1 cellular context compared by ENCODE assay signal in the genomic region with DNA sequence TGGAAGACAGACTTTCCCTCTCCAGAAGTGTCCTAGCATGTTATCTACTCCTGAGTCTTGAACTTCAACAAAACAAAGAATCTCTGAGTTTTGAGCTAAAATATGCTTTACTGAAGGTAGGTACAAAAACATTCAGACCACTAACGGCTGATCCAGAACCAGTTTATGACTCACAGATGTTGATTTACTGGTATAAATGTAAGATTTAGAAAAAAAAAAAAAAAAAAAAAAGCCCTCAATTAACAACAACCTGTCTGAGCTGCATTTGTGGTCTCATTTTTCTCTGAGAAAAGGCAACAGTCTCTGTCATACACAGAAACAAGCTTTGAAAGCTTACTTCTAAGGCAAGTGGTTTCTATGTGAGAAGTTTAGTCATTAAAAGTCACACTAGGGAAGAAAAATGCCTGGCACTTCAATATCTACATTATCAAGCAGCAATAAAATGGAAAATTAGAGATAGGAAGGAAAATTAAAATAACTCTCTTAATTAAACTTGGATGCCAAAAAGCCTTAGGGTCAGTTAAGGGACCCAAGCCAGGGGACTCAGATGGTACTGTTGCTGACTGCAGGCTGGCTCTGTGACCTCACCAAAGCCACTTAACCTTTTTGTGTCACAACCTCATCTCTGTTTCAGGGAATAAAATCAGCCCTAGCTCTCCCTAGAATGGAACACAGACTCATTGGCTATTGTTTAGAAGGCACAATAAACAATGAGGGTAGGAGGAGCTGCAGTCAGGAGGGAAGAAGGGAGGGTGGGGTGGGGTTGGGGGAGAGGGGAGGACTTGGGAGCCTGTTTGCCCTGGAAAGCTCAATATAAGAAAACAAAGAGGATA.
A peak's percentile ranks its signal among the peaks of the same experiment; 100 is the strongest.
TF ChIP-seq lines count a peak whose summit lies in the region.

No MANE protein-coding gene starts in this region.

TF ChIP-seq in GM12878, 131 proteins besides CTCF, POLR2A, EP300 and RAD21 (continued from another document and continues in another):
- TF ChIP-seq, protein P1, sequence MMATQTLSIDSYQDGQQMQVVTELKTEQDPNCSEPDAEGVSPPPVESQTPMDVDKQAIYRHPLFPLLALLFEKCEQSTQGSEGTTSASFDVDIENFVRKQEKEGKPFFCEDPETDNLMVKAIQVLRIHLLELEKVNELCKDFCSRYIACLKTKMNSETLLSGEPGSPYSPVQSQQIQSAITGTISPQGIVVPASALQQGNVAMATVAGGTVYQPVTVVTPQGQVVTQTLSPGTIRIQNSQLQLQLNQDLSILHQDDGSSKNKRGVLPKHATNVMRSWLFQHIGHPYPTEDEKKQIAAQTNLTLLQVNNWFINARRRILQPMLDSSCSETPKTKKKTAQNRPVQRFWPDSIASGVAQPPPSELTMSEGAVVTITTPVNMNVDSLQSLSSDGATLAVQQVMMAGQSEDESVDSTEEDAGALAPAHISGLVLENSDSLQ (IDR thresholded peaks at IDR 0.05), result peak; percentile 43; the same call in 1 of the 2 replicates
- TF ChIP-seq ZNF24 (IDR thresholded peaks at IDR 0.05), result no peak
- TF ChIP-seq, protein P2, sequence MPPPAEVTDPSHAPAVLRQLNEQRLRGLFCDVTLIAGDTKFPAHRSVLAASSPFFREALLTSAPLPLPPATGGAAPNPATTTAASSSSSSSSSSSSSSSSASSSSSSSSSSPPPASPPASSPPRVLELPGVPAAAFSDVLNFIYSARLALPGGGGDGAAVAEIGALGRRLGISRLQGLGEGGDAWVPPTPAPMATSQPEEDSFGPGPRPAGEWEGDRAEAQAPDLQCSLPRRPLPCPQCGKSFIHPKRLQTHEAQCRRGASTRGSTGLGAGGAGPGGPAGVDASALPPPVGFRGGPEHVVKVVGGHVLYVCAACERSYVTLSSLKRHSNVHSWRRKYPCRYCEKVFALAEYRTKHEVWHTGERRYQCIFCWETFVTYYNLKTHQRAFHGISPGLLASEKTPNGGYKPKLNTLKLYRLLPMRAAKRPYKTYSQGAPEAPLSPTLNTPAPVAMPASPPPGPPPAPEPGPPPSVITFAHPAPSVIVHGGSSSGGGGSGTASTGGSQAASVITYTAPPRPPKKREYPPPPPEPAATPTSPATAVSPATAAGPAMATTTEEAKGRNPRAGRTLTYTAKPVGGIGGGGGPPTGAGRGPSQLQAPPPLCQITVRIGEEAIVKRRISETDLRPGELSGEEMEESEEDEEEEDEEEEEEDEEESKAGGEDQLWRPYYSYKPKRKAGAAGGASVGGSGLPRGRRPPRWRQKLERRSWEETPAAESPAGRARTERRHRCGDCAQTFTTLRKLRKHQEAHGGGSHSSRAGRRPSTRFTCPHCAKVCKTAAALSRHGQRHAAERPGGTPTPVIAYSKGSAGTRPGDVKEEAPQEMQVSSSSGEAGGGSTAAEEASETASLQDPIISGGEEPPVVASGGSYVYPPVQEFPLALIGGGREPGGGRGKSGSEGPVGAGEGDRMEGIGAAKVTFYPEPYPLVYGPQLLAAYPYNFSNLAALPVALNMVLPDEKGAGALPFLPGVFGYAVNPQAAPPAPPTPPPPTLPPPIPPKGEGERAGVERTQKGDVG (CRISPR knock-in tag; IDR thresholded peaks at IDR 0.05), result no peak
- no peak for TF ChIP-seq CREM (IDR thresholded peaks at IDR 0.05; ENCODE audit: low read depth)
- no peak for TF ChIP-seq SRF (IDR thresholded peaks at IDR 0.05; ENCODE audit: low read depth in 2 of 2, low read length in 2 of 2)
- TF ChIP-seq, protein P3, sequence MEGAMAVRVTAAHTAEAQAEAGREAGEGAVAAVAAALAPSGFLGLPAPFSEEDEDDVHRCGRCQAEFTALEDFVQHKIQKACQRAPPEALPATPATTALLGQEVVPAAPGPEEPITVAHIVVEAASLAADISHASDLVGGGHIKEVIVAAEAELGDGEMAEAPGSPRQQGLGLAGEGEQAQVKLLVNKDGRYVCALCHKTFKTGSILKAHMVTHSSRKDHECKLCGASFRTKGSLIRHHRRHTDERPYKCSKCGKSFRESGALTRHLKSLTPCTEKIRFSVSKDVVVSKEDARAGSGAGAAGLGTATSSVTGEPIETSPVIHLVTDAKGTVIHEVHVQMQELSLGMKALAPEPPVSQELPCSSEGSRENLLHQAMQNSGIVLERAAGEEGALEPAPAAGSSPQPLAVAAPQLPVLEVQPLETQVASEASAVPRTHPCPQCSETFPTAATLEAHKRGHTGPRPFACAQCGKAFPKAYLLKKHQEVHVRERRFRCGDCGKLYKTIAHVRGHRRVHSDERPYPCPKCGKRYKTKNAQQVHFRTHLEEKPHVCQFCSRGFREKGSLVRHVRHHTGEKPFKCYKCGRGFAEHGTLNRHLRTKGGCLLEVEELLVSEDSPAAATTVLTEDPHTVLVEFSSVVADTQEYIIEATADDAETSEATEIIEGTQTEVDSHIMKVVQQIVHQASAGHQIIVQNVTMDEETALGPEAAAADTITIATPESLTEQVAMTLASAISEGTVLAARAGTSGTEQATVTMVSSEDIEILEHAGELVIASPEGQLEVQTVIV (IDR thresholded peaks at IDR 0.05; ENCODE audit: borderline replicate concordance, partially characterized antibody), result no peak
- TF ChIP-seq SMAD5 (IDR thresholded peaks at IDR 0.05; ENCODE audit: low read depth), result no peak
- no peak for TF ChIP-seq ESRRA (IDR thresholded peaks at IDR 0.05; ENCODE audit: low read length)
- TF ChIP-seq ETV6 (conservative IDR thresholded peaks at IDR 0.05 in 1 of 2, IDR thresholded peaks at IDR 0.05 in 1 of 2; ENCODE audit: borderline replicate concordance in 1 of 2, low read depth in 1 of 2), result no peak
- no peak for TF ChIP-seq ZZZ3 (IDR thresholded peaks at IDR 0.05; ENCODE audit: control insufficient read depth, insufficient read length, low read depth)
- no peak for TF ChIP-seq RELA (IDR thresholded peaks at IDR 0.05; ENCODE audit: borderline replicate concordance, partially characterized antibody)
- TF ChIP-seq POLR2AphosphoS5 (IDR thresholded peaks at IDR 0.05; ENCODE audit: low read length), result no peak
- TF ChIP-seq MTA2 (IDR thresholded peaks at IDR 0.05; ENCODE audit: low read depth), result peak; percentile 73
- TF ChIP-seq RUNX3 (IDR thresholded peaks at IDR 0.05; ENCODE audit: low read length), result peak; percentile 51; the same call in 1 of the 2 replicates
- TF ChIP-seq KLF5 (IDR thresholded peaks at IDR 0.05; ENCODE audit: partially characterized antibody), result no peak
- TF ChIP-seq, protein P4, sequence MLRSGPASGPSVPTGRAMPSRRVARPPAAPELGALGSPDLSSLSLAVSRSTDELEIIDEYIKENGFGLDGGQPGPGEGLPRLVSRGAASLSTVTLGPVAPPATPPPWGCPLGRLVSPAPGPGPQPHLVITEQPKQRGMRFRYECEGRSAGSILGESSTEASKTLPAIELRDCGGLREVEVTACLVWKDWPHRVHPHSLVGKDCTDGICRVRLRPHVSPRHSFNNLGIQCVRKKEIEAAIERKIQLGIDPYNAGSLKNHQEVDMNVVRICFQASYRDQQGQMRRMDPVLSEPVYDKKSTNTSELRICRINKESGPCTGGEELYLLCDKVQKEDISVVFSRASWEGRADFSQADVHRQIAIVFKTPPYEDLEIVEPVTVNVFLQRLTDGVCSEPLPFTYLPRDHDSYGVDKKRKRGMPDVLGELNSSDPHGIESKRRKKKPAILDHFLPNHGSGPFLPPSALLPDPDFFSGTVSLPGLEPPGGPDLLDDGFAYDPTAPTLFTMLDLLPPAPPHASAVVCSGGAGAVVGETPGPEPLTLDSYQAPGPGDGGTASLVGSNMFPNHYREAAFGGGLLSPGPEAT (IDR thresholded peaks at IDR 0.05; ENCODE audit: low read depth), result peak; percentile 61
- TF ChIP-seq, protein P5, sequence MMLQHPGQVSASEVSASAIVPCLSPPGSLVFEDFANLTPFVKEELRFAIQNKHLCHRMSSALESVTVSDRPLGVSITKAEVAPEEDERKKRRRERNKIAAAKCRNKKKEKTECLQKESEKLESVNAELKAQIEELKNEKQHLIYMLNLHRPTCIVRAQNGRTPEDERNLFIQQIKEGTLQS (IDR thresholded peaks at IDR 0.05; ENCODE audit: borderline replicate concordance, extremely low read depth, low read depth, low read length), result no peak
- no peak for TF ChIP-seq RCOR1 (conservative IDR thresholded peaks at IDR 0.05; ENCODE audit: low read depth, low read length)
- no peak for TF ChIP-seq IKZF1 (conservative IDR thresholded peaks at IDR 0.05)
- TF ChIP-seq LARP7 (IDR thresholded peaks at IDR 0.05), result no peak
- TF ChIP-seq SMARCA5 (IDR thresholded peaks at IDR 0.05), result no peak
- TF ChIP-seq ZNF384 (IDR thresholded peaks at IDR 0.05; ENCODE audit: borderline replicate concordance, low read depth, low read length), result peak; percentile 94
- TF ChIP-seq NBN (IDR thresholded peaks at IDR 0.05), result 0 out of 2 replicates have a peak, but pooled peaks have one; percentile 25
- TF ChIP-seq, protein P6, sequence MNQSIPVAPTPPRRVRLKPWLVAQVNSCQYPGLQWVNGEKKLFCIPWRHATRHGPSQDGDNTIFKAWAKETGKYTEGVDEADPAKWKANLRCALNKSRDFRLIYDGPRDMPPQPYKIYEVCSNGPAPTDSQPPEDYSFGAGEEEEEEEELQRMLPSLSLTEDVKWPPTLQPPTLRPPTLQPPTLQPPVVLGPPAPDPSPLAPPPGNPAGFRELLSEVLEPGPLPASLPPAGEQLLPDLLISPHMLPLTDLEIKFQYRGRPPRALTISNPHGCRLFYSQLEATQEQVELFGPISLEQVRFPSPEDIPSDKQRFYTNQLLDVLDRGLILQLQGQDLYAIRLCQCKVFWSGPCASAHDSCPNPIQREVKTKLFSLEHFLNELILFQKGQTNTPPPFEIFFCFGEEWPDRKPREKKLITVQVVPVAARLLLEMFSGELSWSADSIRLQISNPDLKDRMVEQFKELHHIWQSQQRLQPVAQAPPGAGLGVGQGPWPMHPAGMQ (IDR thresholded peaks at IDR 0.05; ENCODE audit: borderline replicate concordance), result no peak
- TF ChIP-seq NFYA (IDR thresholded peaks at IDR 0.05; ENCODE audit: borderline replicate concordance, low read depth, low read length), result no peak
- TF ChIP-seq, protein P7, sequence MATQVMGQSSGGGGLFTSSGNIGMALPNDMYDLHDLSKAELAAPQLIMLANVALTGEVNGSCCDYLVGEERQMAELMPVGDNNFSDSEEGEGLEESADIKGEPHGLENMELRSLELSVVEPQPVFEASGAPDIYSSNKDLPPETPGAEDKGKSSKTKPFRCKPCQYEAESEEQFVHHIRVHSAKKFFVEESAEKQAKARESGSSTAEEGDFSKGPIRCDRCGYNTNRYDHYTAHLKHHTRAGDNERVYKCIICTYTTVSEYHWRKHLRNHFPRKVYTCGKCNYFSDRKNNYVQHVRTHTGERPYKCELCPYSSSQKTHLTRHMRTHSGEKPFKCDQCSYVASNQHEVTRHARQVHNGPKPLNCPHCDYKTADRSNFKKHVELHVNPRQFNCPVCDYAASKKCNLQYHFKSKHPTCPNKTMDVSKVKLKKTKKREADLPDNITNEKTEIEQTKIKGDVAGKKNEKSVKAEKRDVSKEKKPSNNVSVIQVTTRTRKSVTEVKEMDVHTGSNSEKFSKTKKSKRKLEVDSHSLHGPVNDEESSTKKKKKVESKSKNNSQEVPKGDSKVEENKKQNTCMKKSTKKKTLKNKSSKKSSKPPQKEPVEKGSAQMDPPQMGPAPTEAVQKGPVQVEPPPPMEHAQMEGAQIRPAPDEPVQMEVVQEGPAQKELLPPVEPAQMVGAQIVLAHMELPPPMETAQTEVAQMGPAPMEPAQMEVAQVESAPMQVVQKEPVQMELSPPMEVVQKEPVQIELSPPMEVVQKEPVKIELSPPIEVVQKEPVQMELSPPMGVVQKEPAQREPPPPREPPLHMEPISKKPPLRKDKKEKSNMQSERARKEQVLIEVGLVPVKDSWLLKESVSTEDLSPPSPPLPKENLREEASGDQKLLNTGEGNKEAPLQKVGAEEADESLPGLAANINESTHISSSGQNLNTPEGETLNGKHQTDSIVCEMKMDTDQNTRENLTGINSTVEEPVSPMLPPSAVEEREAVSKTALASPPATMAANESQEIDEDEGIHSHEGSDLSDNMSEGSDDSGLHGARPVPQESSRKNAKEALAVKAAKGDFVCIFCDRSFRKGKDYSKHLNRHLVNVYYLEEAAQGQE (IDR thresholded peaks at IDR 0.05; ENCODE audit: low read depth, low read length), result no peak
- no peak for TF ChIP-seq BHLHE40 (IDR thresholded peaks at IDR 0.05; ENCODE audit: borderline replicate concordance in 1 of 2, low read depth in 2 of 2, low read length in 1 of 2)
- no peak for TF ChIP-seq HDGF (IDR thresholded peaks at IDR 0.05)
- no peak for TF ChIP-seq MYC (IDR thresholded peaks at IDR 0.05; ENCODE audit: insufficient read depth, insufficient read length, insufficient replicate concordance, low read length, severe bottlenecking)
- TF ChIP-seq CHD1 (IDR thresholded peaks at IDR 0.05; ENCODE audit: low read depth, low read length), result no peak
- TF ChIP-seq TBL1XR1 (IDR thresholded peaks at IDR 0.05; ENCODE audit: low read depth, low read length), result no peak
- no peak for TF ChIP-seq IRF4 (IDR thresholded peaks at IDR 0.05; ENCODE audit: low read depth, low read length)
- TF ChIP-seq ZNF274 (IDR thresholded peaks at IDR 0.05; ENCODE audit: insufficient read depth, insufficient read length), result no peak
- TF ChIP-seq NR2C1 (IDR thresholded peaks at IDR 0.05), result no peak
- no peak for TF ChIP-seq ZSCAN29 (IDR thresholded peaks at IDR 0.05)
- TF ChIP-seq, protein P8, sequence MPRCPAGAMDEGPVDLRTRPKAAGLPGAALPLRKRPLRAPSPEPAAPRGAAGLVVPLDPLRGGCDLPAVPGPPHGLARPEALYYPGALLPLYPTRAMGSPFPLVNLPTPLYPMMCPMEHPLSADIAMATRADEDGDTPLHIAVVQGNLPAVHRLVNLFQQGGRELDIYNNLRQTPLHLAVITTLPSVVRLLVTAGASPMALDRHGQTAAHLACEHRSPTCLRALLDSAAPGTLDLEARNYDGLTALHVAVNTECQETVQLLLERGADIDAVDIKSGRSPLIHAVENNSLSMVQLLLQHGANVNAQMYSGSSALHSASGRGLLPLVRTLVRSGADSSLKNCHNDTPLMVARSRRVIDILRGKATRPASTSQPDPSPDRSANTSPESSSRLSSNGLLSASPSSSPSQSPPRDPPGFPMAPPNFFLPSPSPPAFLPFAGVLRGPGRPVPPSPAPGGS (IDR thresholded peaks at IDR 0.05; ENCODE audit: borderline replicate concordance, insufficient read depth, low read depth, low read length, poor library complexity, severe bottlenecking), result no peak
- TF ChIP-seq, protein P9, sequence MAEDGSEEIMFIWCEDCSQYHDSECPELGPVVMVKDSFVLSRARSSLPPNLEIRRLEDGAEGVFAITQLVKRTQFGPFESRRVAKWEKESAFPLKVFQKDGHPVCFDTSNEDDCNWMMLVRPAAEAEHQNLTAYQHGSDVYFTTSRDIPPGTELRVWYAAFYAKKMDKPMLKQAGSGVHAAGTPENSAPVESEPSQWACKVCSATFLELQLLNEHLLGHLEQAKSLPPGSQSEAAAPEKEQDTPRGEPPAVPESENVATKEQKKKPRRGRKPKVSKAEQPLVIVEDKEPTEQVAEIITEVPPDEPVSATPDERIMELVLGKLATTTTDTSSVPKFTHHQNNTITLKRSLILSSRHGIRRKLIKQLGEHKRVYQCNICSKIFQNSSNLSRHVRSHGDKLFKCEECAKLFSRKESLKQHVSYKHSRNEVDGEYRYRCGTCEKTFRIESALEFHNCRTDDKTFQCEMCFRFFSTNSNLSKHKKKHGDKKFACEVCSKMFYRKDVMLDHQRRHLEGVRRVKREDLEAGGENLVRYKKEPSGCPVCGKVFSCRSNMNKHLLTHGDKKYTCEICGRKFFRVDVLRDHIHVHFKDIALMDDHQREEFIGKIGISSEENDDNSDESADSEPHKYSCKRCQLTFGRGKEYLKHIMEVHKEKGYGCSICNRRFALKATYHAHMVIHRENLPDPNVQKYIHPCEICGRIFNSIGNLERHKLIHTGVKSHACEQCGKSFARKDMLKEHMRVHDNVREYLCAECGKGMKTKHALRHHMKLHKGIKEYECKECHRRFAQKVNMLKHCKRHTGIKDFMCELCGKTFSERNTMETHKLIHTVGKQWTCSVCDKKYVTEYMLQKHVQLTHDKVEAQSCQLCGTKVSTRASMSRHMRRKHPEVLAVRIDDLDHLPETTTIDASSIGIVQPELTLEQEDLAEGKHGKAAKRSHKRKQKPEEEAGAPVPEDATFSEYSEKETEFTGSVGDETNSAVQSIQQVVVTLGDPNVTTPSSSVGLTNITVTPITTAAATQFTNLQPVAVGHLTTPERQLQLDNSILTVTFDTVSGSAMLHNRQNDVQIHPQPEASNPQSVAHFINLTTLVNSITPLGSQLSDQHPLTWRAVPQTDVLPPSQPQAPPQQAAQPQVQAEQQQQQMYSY (CRISPR knock-in tag; IDR thresholded peaks at IDR 0.05), result no peak
- TF ChIP-seq IKZF2 (IDR thresholded peaks at IDR 0.05), result peak; percentile 43 to 55; a peak in 2 of 4 replicates
